Comparison of ENCODE assay signal across 9 cellular contexts in the genomic region with DNA sequence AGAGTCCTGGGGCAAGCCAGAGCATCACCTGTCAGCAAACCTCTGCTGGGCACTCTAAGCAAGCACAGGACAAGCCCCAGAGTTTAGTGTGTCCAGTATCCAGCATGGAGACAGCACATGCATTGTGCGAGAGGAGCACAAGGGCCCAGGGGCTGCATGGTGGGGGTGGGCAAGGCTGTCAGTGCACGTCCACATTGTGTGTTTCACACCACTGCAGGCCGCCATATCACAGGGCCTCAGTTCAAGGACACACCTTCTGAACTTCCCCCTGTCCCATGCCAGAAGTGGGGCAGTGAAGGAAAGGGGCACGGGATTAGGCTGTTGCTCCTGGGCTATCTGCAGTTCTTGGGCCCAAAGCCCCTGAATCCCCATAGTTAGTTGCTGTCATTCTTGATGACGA. TPM values are rescaled to one million over a fixed set of nuclear protein-coding genes. Genes with fewer than 3 reads are reported as not detected.
A peak's percentile ranks its signal among the peaks of the same experiment; 100 is the strongest.
DNase-seq lines count a peak whose midpoint lies in the region; ATAC-seq and TF ChIP-seq lines count a peak whose summit lies in the region.
"Had no signal": no experiment of that assay in that cellular context is flagged by ENCODE, and none has a peak within 500 bp of the region (broad histone marks: within the 10 kb centered on the region; RNA-seq: fewer than 3 reads in every experiment).

No MANE protein-coding gene starts in this region.

- no peaks in the 10 kb centered on the region for H3K27me3 Mint-ChIP-seq in CD8-positive, alpha-beta T cell (ENCODE audit: low read depth)
- no peaks in the 10 kb centered on the region for H3K27me3 Mint-ChIP-seq in brain

- no peak overlapping the region for H4K91ac ChIP-seq in neuronal stem cell (ENCODE audit: low read depth, low read length, poor library complexity)

- POLR2A ChIA-PET in CD8-positive, alpha-beta T cell (lab: Charles Lee) = interaction anchor here (0.6 to 5.0 kb wide), 13 partner anchors 7 to 410 kb away, joined by 3 to 47 read pairs (median 9); a partner anchor contains a TSS

- no peak overlapping the region for H3K4ac ChIP-seq in neuronal stem cell (ENCODE audit: low read length)

- H3K4me3 ChIP-seq in CD8-positive, alpha-beta T cell (ENCODE audit: low read depth, low read length) = no peak overlapping the region
- no peak overlapping the region for H3K4me3 ChIP-seq in Karpas-422 (ENCODE audit: low read length)
- H3K4me3 ChIP-seq in neuronal stem cell (ENCODE audit: low read length in 2 of 2) = no peak overlapping the region
- H3K4me3 ChIP-seq in SJCRH30 = no peak overlapping the region
- no peak overlapping the region for H3K4me3 ChIP-seq in adrenal gland
- no peak overlapping the region for H3K4me3 ChIP-seq in WERI-Rb-1 (ENCODE audit: low read depth, low read length)

- H3K27me3 ChIP-seq in CD8-positive, alpha-beta T cell (ENCODE audit: insufficient read depth, low read length) = no peaks in the 10 kb centered on the region
- no peaks in the 10 kb centered on the region for H3K27me3 ChIP-seq in Karpas-422 (ENCODE audit: low read length)
- no peaks in the 10 kb centered on the region for H3K27me3 ChIP-seq in neuronal stem cell (ENCODE audit: control insufficient read depth in 3 of 3, insufficient read depth in 3 of 3, low read depth in 1 of 3, low read length in 3 of 3)
- no peaks in the 10 kb centered on the region for H3K27me3 ChIP-seq in SJCRH30
- no peaks in the 10 kb centered on the region for H3K27me3 ChIP-seq in adrenal gland
- no peaks in the 10 kb centered on the region for H3K27me3 ChIP-seq in WERI-Rb-1 (ENCODE audit: insufficient read depth, low read depth, severe bottlenecking)

- CTCF ChIA-PET in CD8-positive, alpha-beta T cell (lab: Charles Lee) = interaction anchor here (0.9 to 15.0 kb wide), 7 partner anchors 8 to 101 kb away, joined by 3 to 168 read pairs (median 3); a partner anchor contains a TSS

- H3K27ac Mint-ChIP-seq in CD8-positive, alpha-beta T cell = peak overlapping the region; percentile 96
- peak overlapping the region in 1 of 5 experiments; percentile 78 for H3K27ac Mint-ChIP-seq in brain

- H3K4me2 ChIP-seq in Karpas-422 (ENCODE audit: low read depth, low read length, poor library complexity, severe bottlenecking) = peak overlapping the region; percentile 18
- no peak overlapping the region for H3K4me2 ChIP-seq in neuronal stem cell (ENCODE audit: insufficient read depth, low read length, poor library complexity, severe bottlenecking)

- peaks cover 18% of the 10 kb centered on the region for H3K79me2 ChIP-seq in Karpas-422 (ENCODE audit: low read length)

- no peak overlapping the region for H2BK12ac ChIP-seq in neuronal stem cell (ENCODE audit: low read length)

- no peaks in the 10 kb centered on the region for H3K9me3 ChIP-seq in CD8-positive, alpha-beta T cell (ENCODE audit: low read length)
- no peaks in the 10 kb centered on the region for H3K9me3 ChIP-seq in Karpas-422 (ENCODE audit: low read length)
- H3K9me3 ChIP-seq in neuronal stem cell (replicated peaks in 1 of 2; ENCODE audit: control insufficient read depth in 2 of 2, insufficient read depth in 1 of 2, low read depth in 1 of 2, low read length in 2 of 2) = no peaks in the 10 kb centered on the region
- no peaks in the 10 kb centered on the region for H3K9me3 ChIP-seq in SJCRH30 (replicated peaks)
- H3K9me3 ChIP-seq in adrenal gland (replicated peaks in 1 of 3) = no peaks in the 10 kb centered on the region
- no peaks in the 10 kb centered on the region for H3K9me3 ChIP-seq in WERI-Rb-1 (ENCODE audit: severe bottlenecking)

- H3K23ac ChIP-seq in neuronal stem cell (ENCODE audit: low read depth, low read length, poor library complexity) = peak overlapping the region; percentile 36

- no peak overlapping the region for H2AK5ac ChIP-seq in neuronal stem cell (ENCODE audit: low read depth, low read length)

- no peak overlapping the region for H3K18ac ChIP-seq in neuronal stem cell (ENCODE audit: low read length)

- H3K36me3 ChIP-seq in CD8-positive, alpha-beta T cell (ENCODE audit: insufficient read depth, low read length) = peaks cover 29% of the 10 kb centered on the region
- H3K36me3 ChIP-seq in Karpas-422 (ENCODE audit: insufficient read depth, low read length) (peaks cover 40% of the 10 kb centered on the region), neuronal stem cell (replicated peaks in 1 of 2; ENCODE audit: control insufficient read depth in 2 of 2, insufficient read depth in 2 of 2, low read length in 2 of 2) (peaks cover 34 to 58% of the 10 kb centered on the region in 2 donors), SJCRH30 (peaks cover 35% of the 10 kb centered on the region), adrenal gland (replicated peaks in 1 of 2) (peaks cover 0 to 44% of the 10 kb centered on the region in 2 donors), WERI-Rb-1 (peaks cover 50% of the 10 kb centered on the region)

- peaks cover 3% of the 10 kb centered on the region for H3K79me1 ChIP-seq in neuronal stem cell (ENCODE audit: low read depth, low read length)

- ATAC-seq in CD8-positive, alpha-beta T cell = no peak

- no peak overlapping the region for H3K27ac ChIP-seq in CD8-positive, alpha-beta T cell (ENCODE audit: low read depth, low read length)
- H3K27ac ChIP-seq in Karpas-422 (ENCODE audit: low read length) (no peak overlapping the region), neuronal stem cell (replicated peaks; ENCODE audit: low read length) (no peak overlapping the region), SJCRH30 (no peak overlapping the region), adrenal gland (no peak overlapping the region), WERI-Rb-1 (no peak overlapping the region)

- DNase-seq in CD8-positive, alpha-beta T cell = no peak
- DNase-seq in Karpas-422 = peak; percentile 45
- DNase-seq in neuronal stem cell (ENCODE audit: low spot score) = no peak
- no peak for DNase-seq in NCI-H2107 (lab: John Stamatoyannopoulos, UW)
- no peak for DNase-seq in SJCRH30
- no peak for DNase-seq in adrenal gland
- no peak for DNase-seq in WERI-Rb-1
- DNase-seq: SIG-M5 had no signal

- H3K9ac ChIP-seq in Karpas-422 (ENCODE audit: low read length) = no peak overlapping the region
- no peak overlapping the region for H3K9ac ChIP-seq in neuronal stem cell (ENCODE audit: low read depth, low read length, poor library complexity)

- intact Hi-C loops in CD8-positive, alpha-beta T cell (cut with DNase I, micrococcal nuclease) = loop anchor here in 1 of 2 experiments (2.0 kb wide), 2 partner anchors 43 to 79 kb away; a partner anchor contains a TSS
- intact Hi-C loops in adrenal gland (cut with DNase I) = no loop called here

- H2BK15ac ChIP-seq in neuronal stem cell (ENCODE audit: low read length) = no peak overlapping the region

- H2BK5ac ChIP-seq in neuronal stem cell (ENCODE audit: low read length) = no peak overlapping the region

- H3K9me3 Mint-ChIP-seq in CD8-positive, alpha-beta T cell = no peaks in the 10 kb centered on the region
- no peaks in the 10 kb centered on the region for H3K9me3 Mint-ChIP-seq in brain

- H2AFZ ChIP-seq in Karpas-422 (ENCODE audit: low read length) (no peak overlapping the region), neuronal stem cell (ENCODE audit: low read length) (no peak overlapping the region)

- no peak overlapping the region for H4K8ac ChIP-seq in neuronal stem cell (ENCODE audit: low read depth, low read length)

- no peaks in the 10 kb centered on the region for H3K9me2 ChIP-seq in Karpas-422 (replicated peaks; ENCODE audit: insufficient read depth, low read length)

- no CpG with 5 or more reads among the region's 5 CpGs for WGBS in neuronal stem cell (ENCODE audit: extremely low coverage in 2 of 2, insufficient read length in 2 of 2, insufficient replicate concordance in 1 of 2), 2 donors
- 63 to 76% (median 68%) methylated on average over 4 to 5 of the region's 5 CpGs for WGBS in adrenal gland, 4 donors

- TF ChIP-seq CTCF in CD8-positive, alpha-beta T cell (IDR thresholded peaks at IDR 0.05) = no peak
- no peak for TF ChIP-seq CTCF in brain (conservative IDR thresholded peaks at IDR 0.05)
- no peak for TF ChIP-seq CTCF in adrenal gland (IDR thresholded peaks at IDR 0.05)
- no peak for TF ChIP-seq CTCF in WERI-Rb-1 (IDR thresholded peaks at IDR 0.05; ENCODE audit: low read depth, low read length)

- H2BK120ac ChIP-seq in neuronal stem cell (ENCODE audit: low read depth, low read length) = no peak overlapping the region

- no peaks in the 10 kb centered on the region for H4K20me1 ChIP-seq in Karpas-422 (ENCODE audit: insufficient read depth, low read depth, low read length)

- peaks cover 41% of the 10 kb centered on the region for H3K4me1 ChIP-seq in CD8-positive, alpha-beta T cell (ENCODE audit: insufficient read depth, low read length)
- H3K4me1 ChIP-seq in Karpas-422 (ENCODE audit: low read length) = peaks cover 25% of the 10 kb centered on the region
- peaks cover 7 to 18% of the 10 kb centered on the region in 2 donors for H3K4me1 ChIP-seq in neuronal stem cell (ENCODE audit: control insufficient read depth in 2 of 2, insufficient read depth in 1 of 2, low read depth in 1 of 2, low read length in 2 of 2)
- H3K4me1 ChIP-seq in SJCRH30 = peaks cover 5% of the 10 kb centered on the region; the same call in 1 of the 2 replicates
- peaks cover 12 to 17% of the 10 kb centered on the region in 2 donors for H3K4me1 ChIP-seq in adrenal gland (replicated peaks in 1 of 2)

- no peak for TF ChIP-seq POLR2A in adrenal gland (IDR thresholded peaks at IDR 0.05)

- H3K4me3 Mint-ChIP-seq in CD8-positive, alpha-beta T cell = peak overlapping the region; percentile 90
- H3K4me3 Mint-ChIP-seq in brain = peak overlapping the region in 3 of 5 experiments; percentile 63 to 65 (median 63)

- H3K4me1 Mint-ChIP-seq in CD8-positive, alpha-beta T cell (ENCODE audit: low read depth) = peaks cover 62% of the 10 kb centered on the region
- H3K4me1 Mint-ChIP-seq in brain = peaks cover 35% of the 10 kb centered on the region

- H3K14ac ChIP-seq in neuronal stem cell (ENCODE audit: low read length) = no peak overlapping the region

- peaks cover 55% of the 10 kb centered on the region for H3K36me3 Mint-ChIP-seq in CD8-positive, alpha-beta T cell
- peaks cover 38% of the 10 kb centered on the region for H3K36me3 Mint-ChIP-seq in brain

RNA-seq across cellular contexts. Expression of a gene that starts 0.8 kb away (rescaled TPM):
- total RNA-seq in CD8-positive, alpha-beta T cell = 10 to 100 TPM; 44.8 to 46.6 TPM
- total RNA-seq in Karpas-422 (2014; rRNA removed; shearing (Covaris generic); ENCODE audit: low replicate concordance) = 16.0 and 32.3 TPM in 2 replicates
- polyA plus RNA-seq in brain (ENCODE audit: insufficient read depth, low read depth, low replicate concordance) (134 TPM), adrenal gland (100 to 1,000 TPM in 2 of 3 donors, 10 to 100 TPM in 1; 57.8 to 153 (median 109) TPM)
- 49.5 TPM for polyA plus RNA-seq in neuronal stem cell (2013, experiment 1 of 2)
- 50.2 TPM for polyA plus RNA-seq in neuronal stem cell (2013, experiment 2 of 2)
- not detected in 2 replicates for total RNA-seq in SJCRH30 (2014; rRNA removed; shearing (Covaris generic))
- 100 to 1,000 TPM in 3 of 8 donors, 10 to 100 TPM in 5; 46.3 to 280 (median 93.3) TPM for total RNA-seq in adrenal gland

RNA-seq across cellular contexts. Expression of a gene that starts 6.2 kb away (rescaled TPM):
- total RNA-seq in CD8-positive, alpha-beta T cell = 10 to 100 TPM; 95.6 to 98.8 TPM
- 61.2 and 111 TPM in 2 replicates for total RNA-seq in Karpas-422 (2014; rRNA removed; shearing (Covaris generic); ENCODE audit: low replicate concordance)
- polyA plus RNA-seq in brain (ENCODE audit: insufficient read depth, low read depth, low replicate concordance) (34.8 TPM), adrenal gland (100 to 1,000 TPM in 2 of 3 donors, 10 to 100 TPM in 1; 48.0 to 153 (median 144) TPM)
- polyA plus RNA-seq in neuronal stem cell (2013, experiment 1 of 2) = 37.4 TPM
- 35.9 TPM for polyA plus RNA-seq in neuronal stem cell (2013, experiment 2 of 2)
- total RNA-seq in SJCRH30 (2014; rRNA removed; shearing (Covaris generic)) = 65.6 and 66.4 TPM in 2 replicates
- 10 to 100 TPM; 41.3 to 82.9 (median 63.7) TPM for total RNA-seq in adrenal gland

RNA-seq across cellular contexts. Expression of a gene that starts 18.6 kb away (rescaled TPM):
- 10 to 100 TPM; 16.8 to 20.0 TPM for total RNA-seq in CD8-positive, alpha-beta T cell
- total RNA-seq in Karpas-422 (2014; rRNA removed; shearing (Covaris generic); ENCODE audit: low replicate concordance) = 0.36 and 6.5 TPM in 2 replicates
- 148 TPM for polyA plus RNA-seq in brain (ENCODE audit: insufficient read depth, low read depth, low replicate concordance)
- 15.6 TPM for polyA plus RNA-seq in neuronal stem cell (2013, experiment 1 of 2)
- polyA plus RNA-seq in neuronal stem cell (2013, experiment 2 of 2) = 16.1 TPM
- total RNA-seq in SJCRH30 (2014; rRNA removed; shearing (Covaris generic)) = not detected in 2 replicates
- 10 to 100 TPM; 32.1 to 99.1 (median 55.1) TPM for total RNA-seq in adrenal gland
- 10 to 100 TPM; 19.3 to 83.0 (median 22.9) TPM for polyA plus RNA-seq in adrenal gland

RNA-seq across cellular contexts. Expression of a gene that starts 30.1 kb away (rescaled TPM):
- 10 to 100 TPM; 59.7 to 63.6 TPM for total RNA-seq in CD8-positive, alpha-beta T cell
- total RNA-seq in Karpas-422 (2014; rRNA removed; shearing (Covaris generic); ENCODE audit: low replicate concordance) = 36.5 and 59.6 TPM in 2 replicates
- polyA plus RNA-seq in brain (ENCODE audit: insufficient read depth, low read depth, low replicate concordance) = 0.93 TPM
- polyA plus RNA-seq in neuronal stem cell (2013, experiment 1 of 2) = 0.11 TPM
- 0.04 TPM for polyA plus RNA-seq in neuronal stem cell (2013, experiment 2 of 2)
- 0.12 and 0.23 TPM in 2 replicates for total RNA-seq in SJCRH30 (2014; rRNA removed; shearing (Covaris generic))
- 10 to 100 TPM in 5 of 8 donors, 1 to 10 TPM in 3; 3.7 to 15.7 (median 10.5) TPM for total RNA-seq in adrenal gland
- 10 to 100 TPM in 1 of 3 donors, 1 to 10 TPM in 2; 3.7 to 17.5 (median 4.5) TPM for polyA plus RNA-seq in adrenal gland

RNA-seq across cellular contexts. Expression of a gene that starts 49.8 kb away (rescaled TPM):
- total RNA-seq in CD8-positive, alpha-beta T cell = not detected
- not detected in 2 replicates for total RNA-seq in Karpas-422 (2014; rRNA removed; shearing (Covaris generic); ENCODE audit: low replicate concordance)
- polyA plus RNA-seq in brain (ENCODE audit: insufficient read depth, low read depth, low replicate concordance) (not detected), adrenal gland (under 1 TPM in 1 of 3 donors, not detected in 2; 0.10 TPM)
- 0.13 TPM for polyA plus RNA-seq in neuronal stem cell (2013, experiment 1 of 2)
- 0.10 TPM for polyA plus RNA-seq in neuronal stem cell (2013, experiment 2 of 2)
- 0.04 TPM in 1 of 2 replicates, not detected in the other for total RNA-seq in SJCRH30 (2014; rRNA removed; shearing (Covaris generic))
- not detected for total RNA-seq in adrenal gland

Comparison
In these comparisons a context has a peak if more than half of its experiments do, and no peak if none do; other contexts are left out.
1. RNA of a gene that starts 0.8 kb away (total RNA-seq): 46.3 to 280 TPM in adrenal gland, 44.8 to 46.6 TPM in CD8-positive, alpha-beta T cell and 16.0 to 32.3 TPM in Karpas-422; not detected in SJCRH30; every median in the first group is over 10 times any median in the second.